In genomic region chr3:129027544-129027880, GRCh38 we compare ENCODE assay signal across 9 cellular contexts. TPM values are rescaled to one million over a fixed set of nuclear protein-coding genes. Genes with fewer than 3 reads are reported as not detected.
DNase-seq lines count a peak whose midpoint lies in the region; ATAC-seq and TF ChIP-seq lines count a peak whose summit lies in the region.
"Had no signal": no experiment of that assay in that cellular context is flagged by ENCODE, and none has a peak within 500 bp of the region (broad histone marks: within the 10 kb centered on the region; RNA-seq: fewer than 3 reads in every experiment).

No MANE protein-coding gene starts in this region.

- H3K4me2 ChIP-seq in neural progenitor cell = peak overlapping the region; percentile 74

- H4K20me1 ChIP-seq in neural progenitor cell (ENCODE audit: low read depth) = no peaks in the 10 kb centered on the region

- H3K4me3 ChIP-seq in BJ (ENCODE audit: low read depth, low read length) (peak overlapping the region; percentile 9), HUES64 (ENCODE audit: low read length) (peak overlapping the region; percentile 53), coronary artery (peak overlapping the region; percentile 72), neural progenitor cell (peak overlapping the region; percentile 47)

- no peak for DNase-seq in BJ (ENCODE audit: low read depth)
- DNase-seq in coronary artery (ENCODE audit: low spot score) = no peak
- DNase-seq in neural progenitor cell (ENCODE audit: low spot score) = no peak
- no peak for DNase-seq in GDM1 (lab: John Stamatoyannopoulos, UW)
- DNase-seq in NCI-H1092 treated with DMSO at 0.1 percent for 48 hours (lab: John Stamatoyannopoulos, UW) = no peak
- DNase-seq in osteocyte (ENCODE audit: extremely low spot score, unreplicated experiment) = no peak

- no peak overlapping the region for H3K27ac Mint-ChIP-seq in neural progenitor cell
- H3K27ac Mint-ChIP-seq in osteocyte (ENCODE audit: unreplicated experiment) = no peak overlapping the region

- 88% methylated on average over 15 of the region's 15 CpGs for WGBS in HUES64

- POLR2A ChIA-PET in BJ (lab: Charles Lee) = no interaction called here

- no peak for ATAC-seq in GM21576 (IDR thresholded peaks at IDR 0.05; ENCODE audit: unreplicated experiment)

- H3K4me1 Mint-ChIP-seq in neural progenitor cell (peaks cover 26% of the 10 kb centered on the region), osteocyte (ENCODE audit: unreplicated experiment) (peaks cover 11% of the 10 kb centered on the region)

- peak overlapping the region; percentile 89 for H2AFZ ChIP-seq in neural progenitor cell (replicated peaks)

- H3K27me3 ChIP-seq in BJ (ENCODE audit: control insufficient read depth, insufficient read depth, low read length) (peaks cover 27% of the 10 kb centered on the region), HUES64 (ENCODE audit: insufficient read depth, low read length) (peaks cover 28% of the 10 kb centered on the region), neural progenitor cell (peaks cover 35% of the 10 kb centered on the region)

- no peaks in the 10 kb centered on the region for H3K79me2 ChIP-seq in neural progenitor cell (ENCODE audit: low read depth)

- H3K36me3 ChIP-seq in BJ (ENCODE audit: control insufficient read depth, insufficient read depth, low read length) (no peaks in the 10 kb centered on the region), HUES64 (ENCODE audit: insufficient read depth, low read length) (no peaks in the 10 kb centered on the region), neural progenitor cell (no peaks in the 10 kb centered on the region)

- no peak overlapping the region for H3K4me3 Mint-ChIP-seq in neural progenitor cell
- no peak overlapping the region for H3K4me3 Mint-ChIP-seq in osteocyte (ENCODE audit: unreplicated experiment)

- peaks cover 2% of the 10 kb centered on the region for H3F3A ChIP-seq in neural progenitor cell (ENCODE audit: low read depth)

- CTCF ChIA-PET in BJ (lab: Yijun Ruan, JAX) = interaction anchor here (1.1 to 1.4 kb wide), 5 partner anchors 9 to 57 kb away, joined by 3 to 4 read pairs (median 3); partner anchors contain the start of gene CFAP92

- H3K9me3 ChIP-seq in HUES64 (ENCODE audit: insufficient read depth, low read depth, low read length) (no peaks in the 10 kb centered on the region), neural progenitor cell (ENCODE audit: low read depth) (no peaks in the 10 kb centered on the region)

- no peak overlapping the region for H3K9ac ChIP-seq in HUES64 (ENCODE audit: low read depth, low read length)
- H3K9ac ChIP-seq in neural progenitor cell = no peak overlapping the region

- H3K27me3 Mint-ChIP-seq in neural progenitor cell (ENCODE audit: insufficient read depth, low read depth) (no peaks in the 10 kb centered on the region), osteocyte (ENCODE audit: unreplicated experiment) (peaks cover 26% of the 10 kb centered on the region)

- H3K36me3 Mint-ChIP-seq in neural progenitor cell (peaks cover 25% of the 10 kb centered on the region), osteocyte (ENCODE audit: unreplicated experiment) (no peaks in the 10 kb centered on the region)

- H3K9me3 Mint-ChIP-seq in neural progenitor cell = peaks cover 2% of the 10 kb centered on the region
- H3K9me3 Mint-ChIP-seq in osteocyte (ENCODE audit: unreplicated experiment) = no peaks in the 10 kb centered on the region

- TF ChIP-seq CTCF in BJ (IDR thresholded peaks at IDR 0.05; ENCODE audit: insufficient read depth, low read depth, low read length) (no peak), coronary artery (IDR thresholded peaks at IDR 0.05) (no peak), neural progenitor cell (IDR thresholded peaks at IDR 0.05) (no peak), osteocyte (IDR thresholded peaks at IDR 0.05) (no peak)

- no peak overlapping the region for H3K27ac ChIP-seq in HUES64 (ENCODE audit: low read depth, low read length)
- peak overlapping the region; percentile 25 to 76 for H3K27ac ChIP-seq in coronary artery
- H3K27ac ChIP-seq in neural progenitor cell = no peak overlapping the region

- no peaks in the 10 kb centered on the region for H3K4me1 ChIP-seq in HUES64 (ENCODE audit: insufficient read depth, low read length)
- H3K4me1 ChIP-seq in neural progenitor cell = peaks cover 5% of the 10 kb centered on the region

RNA-seq across cellular contexts. Expression of gene EFCC1, which starts 26.4 kb away (rescaled TPM):
- polyA plus RNA-seq in BJ (2011; rRNA removed) = not detected in 2 replicates
- polyA minus RNA-seq in BJ (2011; rRNA and poly(A)+ RNA removed) = not detected in 2 replicates
- 3.3 TPM for polyA plus RNA-seq in HUES64 (2013, experiment 1 of 2)
- 4.9 TPM for polyA plus RNA-seq in HUES64 (2013, experiment 2 of 2)
- total RNA-seq in neural progenitor cell (ENCODE audit: low replicate concordance) = 1.1 and 1.5 TPM in 2 replicates
- 0.13 TPM in 1 of 2 replicates, not detected in the other for total RNA-seq in osteocyte

RNA-seq across cellular contexts. Expression of gene GP9, which starts 33.1 kb away (rescaled TPM):
- not detected in 2 replicates for polyA plus RNA-seq in BJ (2011; rRNA removed)
- not detected in 2 replicates for polyA minus RNA-seq in BJ (2011; rRNA and poly(A)+ RNA removed)
- not detected for polyA plus RNA-seq in HUES64 (2013, experiment 1 of 2)
- polyA plus RNA-seq in HUES64 (2013, experiment 2 of 2) = not detected
- total RNA-seq in neural progenitor cell (ENCODE audit: low replicate concordance) (not detected in 2 replicates), osteocyte (not detected in 2 replicates)
- total RNA-seq: frontal cortex had no signal

RNA-seq across cellular contexts. Expression of gene CFAP92, which starts 33.6 kb away (rescaled TPM):
- not detected in 2 replicates for polyA plus RNA-seq in BJ (2011; rRNA removed)
- polyA minus RNA-seq in BJ (2011; rRNA and poly(A)+ RNA removed) = 0.09 TPM in 1 of 2 replicates, not detected in the other
- 2.5 TPM for polyA plus RNA-seq in HUES64 (2013, experiment 1 of 2)
- polyA plus RNA-seq in HUES64 (2013, experiment 2 of 2) = 4.1 TPM
- total RNA-seq in neural progenitor cell (ENCODE audit: low replicate concordance) = 5.3 and 5.5 TPM in 2 replicates
- 0.18 TPM in 1 of 2 replicates, not detected in the other for total RNA-seq in osteocyte

Comparison
In these comparisons a context has a peak if more than half of its experiments do, and no peak if none do; other contexts are left out.
1. H3K4me3 ChIP-seq: peak in every context shown above with its lines; median percentile 72 in coronary artery; 53 in HUES64; 47 in neural progenitor cell; 9 in BJ.
2. H3K27ac ChIP-seq: peak in coronary artery (2 of 2); none in HUES64 (single experiment) and neural progenitor cell (single experiment).